Comparison of ENCODE assay signal across 1 cellular context in genomic region chr12:8052679-8053078, GRCh38.
TF ChIP-seq lines count a peak whose summit lies in the region.

No MANE protein-coding gene starts in this region.

TF ChIP-seq in HepG2, 621 proteins besides CTCF, POLR2A, EP300 and RAD21:
- no peak for TF ChIP-seq CENPX (CRISPR knock-in tag; IDR thresholded peaks at IDR 0.05)
- no peak for TF ChIP-seq GZF1 (CRISPR knock-in tag; IDR thresholded peaks at IDR 0.05)
- TF ChIP-seq LBX2 (CRISPR knock-in tag; IDR thresholded peaks at IDR 0.05; ENCODE audit: borderline replicate concordance), result no peak
- no peak for TF ChIP-seq CC2D1A (CRISPR knock-in tag; IDR thresholded peaks at IDR 0.05)
- TF ChIP-seq FOXA1 (IDR thresholded peaks at IDR 0.05), result no peak
- no peak for TF ChIP-seq FOXA1 (CRISPR knock-in tag; IDR thresholded peaks at IDR 0.05)
- no peak for TF ChIP-seq SMARCC2 (IDR thresholded peaks at IDR 0.05)
- no peak for TF ChIP-seq GATA4 (IDR thresholded peaks at IDR 0.05; ENCODE audit: borderline replicate concordance, low read depth)
- TF ChIP-seq SRSF9 (IDR thresholded peaks at IDR 0.05; ENCODE audit: borderline replicate concordance, insufficient read depth, low read depth, low read length, poor library complexity, severe bottlenecking), result no peak
- no peak for TF ChIP-seq ZNF33B (CRISPR knock-in tag; IDR thresholded peaks at IDR 0.05)
- TF ChIP-seq ZNF614 (CRISPR knock-in tag; IDR thresholded peaks at IDR 0.05; ENCODE audit: borderline replicate concordance), result no peak
- no peak for TF ChIP-seq ZNF280D (CRISPR knock-in tag; IDR thresholded peaks at IDR 0.05)
- TF ChIP-seq, protein P1, sequence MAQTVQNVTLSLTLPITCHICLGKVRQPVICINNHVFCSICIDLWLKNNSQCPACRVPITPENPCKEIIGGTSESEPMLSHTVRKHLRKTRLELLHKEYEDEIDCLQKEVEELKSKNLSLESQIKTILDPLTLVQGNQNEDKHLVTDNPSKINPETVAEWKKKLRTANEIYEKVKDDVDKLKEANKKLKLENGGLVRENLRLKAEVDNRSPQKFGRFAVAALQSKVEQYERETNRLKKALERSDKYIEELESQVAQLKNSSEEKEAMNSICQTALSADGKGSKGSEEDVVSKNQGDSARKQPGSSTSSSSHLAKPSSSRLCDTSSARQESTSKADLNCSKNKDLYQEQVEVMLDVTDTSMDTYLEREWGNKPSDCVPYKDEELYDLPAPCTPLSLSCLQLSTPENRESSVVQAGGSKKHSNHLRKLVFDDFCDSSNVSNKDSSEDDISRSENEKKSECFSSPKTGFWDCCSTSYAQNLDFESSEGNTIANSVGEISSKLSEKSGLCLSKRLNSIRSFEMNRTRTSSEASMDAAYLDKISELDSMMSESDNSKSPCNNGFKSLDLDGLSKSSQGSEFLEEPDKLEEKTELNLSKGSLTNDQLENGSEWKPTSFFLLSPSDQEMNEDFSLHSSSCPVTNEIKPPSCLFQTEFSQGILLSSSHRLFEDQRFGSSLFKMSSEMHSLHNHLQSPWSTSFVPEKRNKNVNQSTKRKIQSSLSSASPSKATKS (CRISPR knock-in tag; IDR thresholded peaks at IDR 0.05), result no peak
- no peak for TF ChIP-seq ZNF615 (CRISPR knock-in tag; IDR thresholded peaks at IDR 0.05; ENCODE audit: borderline replicate concordance)
TF ChIP-seq in HepG2: peak in this region for 0.
